ENCODE assay signal across 8 cellular contexts in the genomic region with DNA sequence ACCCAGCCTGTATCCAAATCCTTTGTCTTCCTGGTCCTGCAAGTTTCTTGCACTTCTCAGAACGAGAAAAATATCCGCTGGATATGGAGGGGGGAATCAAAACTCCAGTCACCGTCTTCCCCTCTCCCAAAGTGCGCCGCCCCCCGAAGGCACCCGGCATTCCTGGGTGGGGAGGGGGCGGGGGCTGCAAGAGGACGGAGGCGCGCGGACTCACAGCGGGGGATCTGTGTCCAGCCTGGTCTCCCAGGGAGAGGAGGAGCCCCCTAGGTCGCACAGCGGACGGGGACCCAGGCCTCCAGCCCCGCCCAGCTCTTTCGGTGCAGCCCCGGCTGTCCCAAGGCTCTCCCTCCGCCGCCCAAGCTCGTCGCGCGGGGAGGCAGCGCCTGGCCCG. TPM values are rescaled to one million over a fixed set of nuclear protein-coding genes. Genes with fewer than 3 reads are reported as not detected.
A peak's percentile ranks its signal among the peaks of the same experiment; 100 is the strongest.
DNase-seq lines count a peak whose midpoint lies in the region; ATAC-seq and TF ChIP-seq lines count a peak whose summit lies in the region.

No MANE protein-coding gene starts in this region.

- H3K27me3 Mint-ChIP-seq in dendritic cell treated with granulocyte-macrophage colony-stimulating factor and Interleukin-4, amounts not matched to agents 40 ng/mL and 50 ng/mL, for 4 days: peaks cover 95% of the 10 kb centered on the region

- peaks cover 52% of the 10 kb centered on the region for H3K4me1 Mint-ChIP-seq in dendritic cell treated with granulocyte-macrophage colony-stimulating factor and Interleukin-4, amounts not matched to agents 40 ng/mL and 50 ng/mL, for 4 days (ENCODE audit: low read depth)

- no peak for ATAC-seq in GM21367 (IDR thresholded peaks at IDR 0.05; ENCODE audit: unreplicated experiment)

- peaks cover 0 to 80% (median 56%) of the 10 kb centered on the region in 11 experiments; a peak in 16 of 22 replicates for H4K20me1 ChIP-seq in BLaER1 treated with 17β-estradiol and CSF1 and Interleukin-3, amounts not matched to agents 10 nM and 100 nM
- H4K20me1 ChIP-seq in KMS-11 (ENCODE audit: insufficient read depth) (no peaks in the 10 kb centered on the region), neural cell (ENCODE audit: insufficient read depth) (no peaks in the 10 kb centered on the region)

- in situ Hi-C loops in GM13976 (cut with MboI; ENCODE audit: low sequenced_read_pairs, unreplicated experiment): loop anchor here (25.0 kb wide), 1 partner anchor 479 kb away; no protein-coding TSS in a partner anchor

- H3K9me3 Mint-ChIP-seq in dendritic cell treated with granulocyte-macrophage colony-stimulating factor and Interleukin-4, amounts not matched to agents 40 ng/mL and 50 ng/mL, for 4 days: no peaks in the 10 kb centered on the region

- H3K9me2 ChIP-seq in neural cell (ENCODE audit: insufficient read depth, low read length): no peaks in the 10 kb centered on the region

- peaks cover 38 to 53% (median 47%) of the 10 kb centered on the region in 10 experiments for H3K4me1 ChIP-seq in BLaER1 treated with 17β-estradiol and CSF1 and Interleukin-3, amounts not matched to agents 10 nM and 100 nM
- H3K4me1 ChIP-seq in KMS-11 (ENCODE audit: low read depth, poor library complexity, severe bottlenecking): peaks cover 42% of the 10 kb centered on the region

- TF ChIP-seq CTCF in KMS-11 (conservative IDR thresholded peaks at IDR 0.05; ENCODE audit: low read depth, low read length) (no peak), neural cell (IDR thresholded peaks at IDR 0.05; ENCODE audit: poor library complexity, severe bottlenecking) (no peak), GM13976 (IDR thresholded peaks at IDR 0.05; ENCODE audit: borderline replicate concordance, control extremely low read depth, extremely low read depth, insufficient read depth, missing control alignments) (no peak)

- peak overlapping the region; percentile 82 for H3K4me3 Mint-ChIP-seq in dendritic cell treated with granulocyte-macrophage colony-stimulating factor and Interleukin-4, amounts not matched to agents 40 ng/mL and 50 ng/mL, for 4 days

- no peaks in the 10 kb centered on the region; a peak in 1 of 22 replicates for H3K9me3 ChIP-seq in BLaER1 treated with 17β-estradiol and CSF1 and Interleukin-3, amounts not matched to agents 10 nM and 100 nM (replicated peaks in 1 of 11)
- H3K9me3 ChIP-seq in neural cell (ENCODE audit: low read length): no peaks in the 10 kb centered on the region

- H3K79me2 ChIP-seq in KMS-11 (ENCODE audit: insufficient read depth, low read depth) (peaks cover 22% of the 10 kb centered on the region), neural cell (replicated peaks; ENCODE audit: insufficient read depth, low read length) (no peaks in the 10 kb centered on the region)

- H2AFZ ChIP-seq in KMS-11 (ENCODE audit: low read depth): peak overlapping the region; percentile 89
- H2AFZ ChIP-seq in neural cell (ENCODE audit: low read depth, low read length): no peak overlapping the region

- peak overlapping the region; percentile 91 to 100 (median 99) for H3K4me2 ChIP-seq in BLaER1 treated with 17β-estradiol and CSF1 and Interleukin-3, amounts not matched to agents 10 nM and 100 nM
- peak overlapping the region; percentile 72 for H3K4me2 ChIP-seq in KMS-11
- peak overlapping the region; percentile 40 for H3K4me2 ChIP-seq in neural cell (ENCODE audit: low read length)

- H3K27ac ChIP-seq in BLaER1 treated with 17β-estradiol and CSF1 and Interleukin-3, amounts not matched to agents 10 nM and 100 nM: no peak overlapping the region
- H3K27ac ChIP-seq in KMS-11 (peak overlapping the region; percentile 76), neural cell (ENCODE audit: low read length) (no peak overlapping the region)

- no peaks in the 10 kb centered on the region for H3F3A ChIP-seq in neural cell (ENCODE audit: insufficient read depth, low read length, poor library complexity, severe bottlenecking)

- H3K4me3 ChIP-seq in BLaER1 treated with 17β-estradiol and CSF1 and Interleukin-3, amounts not matched to agents 10 nM and 100 nM: peak overlapping the region; percentile 47 to 71 (median 64)
- H3K4me3 ChIP-seq in KMS-11 (IDR thresholded peaks at IDR 0.05; ENCODE audit: insufficient read depth, low read depth, low read length) (no peak overlapping the region), neural cell (ENCODE audit: low read length) (peak overlapping the region; percentile 73)

- no peak for TF ChIP-seq EP300 in neural cell (conservative IDR thresholded peaks at IDR 0.05; ENCODE audit: poor library complexity, severe bottlenecking)

- peak overlapping the region; percentile 10 to 72 (median 54); a peak in 20 of 22 replicates for H3K9ac ChIP-seq in BLaER1 treated with 17β-estradiol and CSF1 and Interleukin-3, amounts not matched to agents 10 nM and 100 nM
- H3K9ac ChIP-seq in KMS-11 (peak overlapping the region; percentile 83; the same call in 1 of the 2 replicates), neural cell (ENCODE audit: low read length) (peak overlapping the region; percentile 42)

- intact Hi-C loops in dendritic cell treated with granulocyte-macrophage colony-stimulating factor and Interleukin-4, amounts not matched to agents 40 ng/mL and 50 ng/mL, for 4 days (cut with micrococcal nuclease): loop anchor here (5.0 kb wide), 1 partner anchor 474 kb away; no protein-coding TSS in a partner anchor

- TF ChIP-seq RAD21 in neural cell (conservative IDR thresholded peaks at IDR 0.05): no peak

- DNase-seq in GM13976 (ENCODE audit: low spot score) (no peak), NCI-H226 (no peak), NCI-H82 treated with DMSO at 0.1 percent for 48 hours (lab: John Stamatoyannopoulos, UW; ENCODE audit: unreplicated experiment) (no peak)

- H3K27me3 ChIP-seq in BLaER1 treated with 17β-estradiol and CSF1 and Interleukin-3, amounts not matched to agents 10 nM and 100 nM: peaks cover 95 to 100% (median 100%) of the 10 kb centered on the region in 11 experiments
- H3K27me3 ChIP-seq in KMS-11 (ENCODE audit: insufficient read depth, low read depth) (no peaks in the 10 kb centered on the region), neural cell (ENCODE audit: insufficient read depth, low read depth, low read length) (peaks cover 99% of the 10 kb centered on the region)

- H3K36me3 Mint-ChIP-seq in dendritic cell treated with granulocyte-macrophage colony-stimulating factor and Interleukin-4, amounts not matched to agents 40 ng/mL and 50 ng/mL, for 4 days (ENCODE audit: low read depth): no peaks in the 10 kb centered on the region

- H3K36me3 ChIP-seq in BLaER1 treated with 17β-estradiol and CSF1 and Interleukin-3, amounts not matched to agents 10 nM and 100 nM: no peaks in the 10 kb centered on the region
- H3K36me3 ChIP-seq in KMS-11 (ENCODE audit: insufficient read depth) (no peaks in the 10 kb centered on the region), neural cell (ENCODE audit: insufficient read depth, low read length) (no peaks in the 10 kb centered on the region)

- no peak overlapping the region for H3K27ac Mint-ChIP-seq in dendritic cell treated with granulocyte-macrophage colony-stimulating factor and Interleukin-4, amounts not matched to agents 40 ng/mL and 50 ng/mL, for 4 days

TF ChIP-seq in neural cell, 6 proteins besides CTCF, POLR2A, EP300 and RAD21:
- TF ChIP-seq, protein P1, sequence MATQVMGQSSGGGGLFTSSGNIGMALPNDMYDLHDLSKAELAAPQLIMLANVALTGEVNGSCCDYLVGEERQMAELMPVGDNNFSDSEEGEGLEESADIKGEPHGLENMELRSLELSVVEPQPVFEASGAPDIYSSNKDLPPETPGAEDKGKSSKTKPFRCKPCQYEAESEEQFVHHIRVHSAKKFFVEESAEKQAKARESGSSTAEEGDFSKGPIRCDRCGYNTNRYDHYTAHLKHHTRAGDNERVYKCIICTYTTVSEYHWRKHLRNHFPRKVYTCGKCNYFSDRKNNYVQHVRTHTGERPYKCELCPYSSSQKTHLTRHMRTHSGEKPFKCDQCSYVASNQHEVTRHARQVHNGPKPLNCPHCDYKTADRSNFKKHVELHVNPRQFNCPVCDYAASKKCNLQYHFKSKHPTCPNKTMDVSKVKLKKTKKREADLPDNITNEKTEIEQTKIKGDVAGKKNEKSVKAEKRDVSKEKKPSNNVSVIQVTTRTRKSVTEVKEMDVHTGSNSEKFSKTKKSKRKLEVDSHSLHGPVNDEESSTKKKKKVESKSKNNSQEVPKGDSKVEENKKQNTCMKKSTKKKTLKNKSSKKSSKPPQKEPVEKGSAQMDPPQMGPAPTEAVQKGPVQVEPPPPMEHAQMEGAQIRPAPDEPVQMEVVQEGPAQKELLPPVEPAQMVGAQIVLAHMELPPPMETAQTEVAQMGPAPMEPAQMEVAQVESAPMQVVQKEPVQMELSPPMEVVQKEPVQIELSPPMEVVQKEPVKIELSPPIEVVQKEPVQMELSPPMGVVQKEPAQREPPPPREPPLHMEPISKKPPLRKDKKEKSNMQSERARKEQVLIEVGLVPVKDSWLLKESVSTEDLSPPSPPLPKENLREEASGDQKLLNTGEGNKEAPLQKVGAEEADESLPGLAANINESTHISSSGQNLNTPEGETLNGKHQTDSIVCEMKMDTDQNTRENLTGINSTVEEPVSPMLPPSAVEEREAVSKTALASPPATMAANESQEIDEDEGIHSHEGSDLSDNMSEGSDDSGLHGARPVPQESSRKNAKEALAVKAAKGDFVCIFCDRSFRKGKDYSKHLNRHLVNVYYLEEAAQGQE (IDR thresholded peaks at IDR 0.05; ENCODE audit: borderline replicate concordance): no peak
- TF ChIP-seq POLR2AphosphoS5 (IDR thresholded peaks at IDR 0.05) (no peak), MXI1 (conservative IDR thresholded peaks at IDR 0.05; ENCODE audit: poor library complexity, severe bottlenecking) (no peak), EZH2 (IDR thresholded peaks at IDR 0.05; ENCODE audit: borderline replicate concordance, insufficient read depth, low read length, poor library complexity, severe bottlenecking) (no peak), TAF1 (IDR thresholded peaks at IDR 0.05; ENCODE audit: low read depth) (no peak), SMC3 (conservative IDR thresholded peaks at IDR 0.05; ENCODE audit: poor library complexity) (no peak)
TF ChIP-seq in neural cell: peak in this region for 0.

RNA-seq across cellular contexts. Expression of a gene that starts 2.1 kb away (rescaled TPM):
- 1.4 and 2.3 TPM in 2 replicates for polyA plus RNA-seq in neural cell
- polyA minus RNA-seq in neural cell: 0.46 and 2.2 TPM in 2 replicates

Comparison
In these comparisons a context has a peak if more than half of its experiments do, and no peak if none do; other contexts are left out.
1. H3K4me2 ChIP-seq: peak in every context shown above with its lines; median percentile 99 in BLaER1 treated with 17β-estradiol and CSF1 and Interleukin-3, amounts not matched to agents 10 nM and 100 nM; 72 in KMS-11; 40 in neural cell.